In the genomic region with DNA sequence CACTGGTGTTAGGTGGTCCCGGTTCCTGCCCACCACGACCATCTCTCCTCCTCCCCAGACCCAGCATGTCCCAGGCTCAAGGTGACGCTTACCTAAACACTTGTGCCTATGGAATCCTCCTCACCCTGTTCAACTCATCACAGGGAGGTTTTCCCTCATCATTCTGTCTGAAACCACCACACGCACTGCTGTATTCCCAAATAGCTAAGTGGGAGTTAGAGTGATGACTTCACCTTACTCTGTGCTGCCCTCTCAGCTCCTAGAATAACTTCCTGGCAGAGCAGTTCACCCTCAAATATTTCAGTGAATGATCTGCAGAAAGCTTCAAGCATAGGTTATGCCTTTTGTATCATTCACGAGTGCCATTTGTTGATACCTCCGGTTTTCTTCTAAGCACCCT, we compare ENCODE assay signal across 15 cellular contexts.
"Had no signal": no experiment of that assay in that cellular context is flagged by ENCODE, and none has a peak within 500 bp of the region (broad histone marks: within the 10 kb centered on the region; RNA-seq: fewer than 3 reads in every experiment).

No MANE protein-coding gene starts in this region.

- H3K4me1 Mint-ChIP-seq: nephron had no signal

- H3K27ac Mint-ChIP-seq: nephron had no signal

- H3K4me3 Mint-ChIP-seq: naive B cell, nephron had no signal

- DNase-seq: colonic mucosa; effector CD4-positive, alpha-beta T cell; foreskin melanocyte; kidney; left colon; left ventricle myocardium superior; mesenchymal stem cell; midbrain; naive B cell; psoas muscle; small intestine; stimulated activated CD4-positive, alpha-beta T cell treated with anti-CD3 and anti-CD28 coated beads, Interleukin-12 subunit alpha, Interleukin-12 subunit beta, amount 100 ng/mL, for 4 hours; stimulated activated naive CD4-positive, alpha-beta T cell treated with Interleukin-2 at 50 U/mL for 16 hours; trophoblast cell had no signal

- H3K9me3 Mint-ChIP-seq: nephron had no signal
